8 cellular contexts compared by ENCODE assay signal in genomic region chr16:29808219-29808900, GRCh38. TPM values are rescaled to one million over a fixed set of nuclear protein-coding genes. Genes with fewer than 3 reads are reported as not detected.
DNase-seq lines count a peak whose midpoint lies in the region; ATAC-seq, FAIRE-seq and TF ChIP-seq lines count a peak whose summit lies in the region.

No MANE protein-coding gene starts in this region.

- peak overlapping the region; percentile 81 for H3K4me3 Mint-ChIP-seq in stimulated activated effector memory CD8-positive, alpha-beta T cell treated with anti-CD3 and anti-CD28 coated beads, Interleukin-12 subunit alpha, Interleukin-12 subunit beta, amount 100 ng/mL, for 72 hours

- H3K27ac Mint-ChIP-seq in stimulated activated effector memory CD8-positive, alpha-beta T cell treated with anti-CD3 and anti-CD28 coated beads, Interleukin-12 subunit alpha, Interleukin-12 subunit beta, amount 100 ng/mL, for 72 hours: peak overlapping the region; percentile 91

- H3K27ac ChIP-seq in SK-N-SH (ENCODE audit: low read depth in 2 of 2, low read length in 1 of 2): peak overlapping the region; percentile 71 to 89
- peak overlapping the region; percentile 85 for H3K27ac ChIP-seq in right cardiac atrium (ENCODE audit: low read length)

- H3K9me2 ChIP-seq in SK-N-SH: no peaks in the 10 kb centered on the region

- DNase-seq in SK-N-SH (no peak), right cardiac atrium (peak; percentile 35 to 76 (median 69)), SHP77 treated with DMSO at 0.1 percent for 48 hours (lab: John Stamatoyannopoulos, UW) (no peak), HTR-8/SVneo (ENCODE audit: insufficient read length, low spot score) (no peak)
- peak; percentile 54 for DNase-seq in activated CD8-positive, alpha-beta memory T cell treated with anti-CD3 and anti-CD28 coated beads, Interleukin-2, amount 50 U/mL, for 4 hours
- peak; percentile 24 to 62 for DNase-seq in stimulated activated effector memory CD8-positive, alpha-beta T cell treated with anti-CD3 and anti-CD28 coated beads, Interleukin-12 subunit alpha, Interleukin-12 subunit beta, amount 100 ng/mL, for 72 hours (ENCODE audit: low spot score in 2 of 2)
- no peak for DNase-seq in activated CD4-positive, CD25-positive, alpha-beta regulatory T cell treated with anti-CD3 and anti-CD28 coated beads, Interleukin-2, amount 50 U/mL, for 72 hours

- peak overlapping the region; percentile 70 to 76 for H3K4me3 ChIP-seq in SK-N-SH (ENCODE audit: low read depth in 2 of 2, low read length in 1 of 2)
- peak overlapping the region; percentile 27 for H3K4me3 ChIP-seq in right cardiac atrium (ENCODE audit: low read length)

- H3K9me3 Mint-ChIP-seq in stimulated activated effector memory CD8-positive, alpha-beta T cell treated with anti-CD3 and anti-CD28 coated beads, Interleukin-12 subunit alpha, Interleukin-12 subunit beta, amount 100 ng/mL, for 72 hours: no peaks in the 10 kb centered on the region

- H3K4me1 Mint-ChIP-seq in stimulated activated effector memory CD8-positive, alpha-beta T cell treated with anti-CD3 and anti-CD28 coated beads, Interleukin-12 subunit alpha, Interleukin-12 subunit beta, amount 100 ng/mL, for 72 hours: peaks cover 75% of the 10 kb centered on the region

- peak overlapping the region; percentile 62 for H3K9ac ChIP-seq in SK-N-SH

- peaks cover 48% of the 10 kb centered on the region for H3K79me2 ChIP-seq in SK-N-SH (ENCODE audit: insufficient read depth)

- peak overlapping the region; percentile 97 for H3K4me2 ChIP-seq in SK-N-SH

- H4K20me1 ChIP-seq in SK-N-SH (ENCODE audit: insufficient read depth): peaks cover 15% of the 10 kb centered on the region

- peaks cover 57% of the 10 kb centered on the region for H3F3A ChIP-seq in SK-N-SH (replicated peaks; ENCODE audit: insufficient read depth)

- H2AFZ ChIP-seq in SK-N-SH (ENCODE audit: low read depth): no peak overlapping the region

- FAIRE-seq in HTR-8/SVneo (lab: Jason Lieb, UNC): no peak

- ATAC-seq in SK-N-SH treated with all-trans-retinoic acid at 6 μM for 48 hours (no peak), right cardiac atrium (no peak)
- ATAC-seq in stimulated activated effector memory CD8-positive, alpha-beta T cell treated with anti-CD3 and anti-CD28 coated beads, Interleukin-12 subunit alpha, Interleukin-12 subunit beta, amount 100 ng/mL, for 72 hours: peak; percentile 36

- TF ChIP-seq RAD21 in SK-N-SH (IDR thresholded peaks at IDR 0.05; ENCODE audit: low read length): no peak

- H3K36me3 ChIP-seq in SK-N-SH (replicated peaks in 1 of 2; ENCODE audit: control insufficient read depth in 1 of 2, insufficient read depth in 2 of 2, low read length in 1 of 2): peaks cover 16 to 18% of the 10 kb centered on the region in 2 experiments

- intact Hi-C loops in right cardiac atrium (cut with DNase I): no loop called here

- H3K4me1 ChIP-seq in SK-N-SH (ENCODE audit: control insufficient read depth in 1 of 2, insufficient read depth in 2 of 2, low read depth in 1 of 2, low read length in 1 of 2) (peaks cover 30 to 57% of the 10 kb centered on the region in 2 experiments), right cardiac atrium (ENCODE audit: control insufficient read depth, insufficient read depth, low read length) (peaks cover 2% of the 10 kb centered on the region)

- CTCF ChIA-PET in SK-N-SH (lab: Yijun Ruan, JAX): interaction anchor here (0.8 to 2.6 kb wide), 20 partner anchors 8 to 247 kb away, joined by 3 to 24 read pairs (median 5); partner anchors contain the start of genes KIF22, MVP, PAGR1 and TAOK2

- WGBS in SK-N-SH (ENCODE audit: low lambda C conversion rate): 32% methylated on average over 17 of the region's 25 CpGs
- 37% methylated on average over 25 of the region's 25 CpGs for WGBS in right cardiac atrium

- H3K36me3 Mint-ChIP-seq in stimulated activated effector memory CD8-positive, alpha-beta T cell treated with anti-CD3 and anti-CD28 coated beads, Interleukin-12 subunit alpha, Interleukin-12 subunit beta, amount 100 ng/mL, for 72 hours: peaks cover 84% of the 10 kb centered on the region

- POLR2A ChIA-PET in SK-N-SH (lab: Yijun Ruan, JAX): interaction anchor here (0.6 to 1.3 kb wide), 6 partner anchors 8 to 587 kb away, joined by 3 to 7 read pairs (median 3); partner anchors contain the start of genes CDIPT, PAGR1 and ZNF48

- TF ChIP-seq CTCF in SK-N-SH (IDR thresholded peaks at IDR 0.05): no peak

- H3K27me3 ChIP-seq in SK-N-SH (ENCODE audit: insufficient read depth): no peaks in the 10 kb centered on the region
- H3K27me3 ChIP-seq in right cardiac atrium (ENCODE audit: control insufficient read depth, insufficient read depth): no peaks in the 10 kb centered on the region

- TF ChIP-seq EP300 in SK-N-SH (IDR thresholded peaks at IDR 0.05; ENCODE audit: borderline replicate concordance in 1 of 2, low read depth in 1 of 2, low read length in 1 of 2): no peak

- no peaks in the 10 kb centered on the region for H3K9me3 ChIP-seq in SK-N-SH
- H3K9me3 ChIP-seq in right cardiac atrium (ENCODE audit: control insufficient read depth, low read length): no peaks in the 10 kb centered on the region

TF ChIP-seq in SK-N-SH, 30 proteins besides CTCF, POLR2A, EP300 and RAD21 (continues in another document):
- TF ChIP-seq MAX (IDR thresholded peaks at IDR 0.05; ENCODE audit: low read depth): no peak
- TF ChIP-seq JUND (IDR thresholded peaks at IDR 0.05): no peak
- TF ChIP-seq USF1 (IDR thresholded peaks at IDR 0.05; ENCODE audit: borderline replicate concordance, low read depth): no peak
- TF ChIP-seq RFX5 (IDR thresholded peaks at IDR 0.05; ENCODE audit: low read length): no peak
- no peak for TF ChIP-seq NRF1 (IDR thresholded peaks at IDR 0.05; ENCODE audit: low read depth, low read length)

TF ChIP-seq in SK-N-SH treated with all-trans-retinoic acid at 6 μM for 48 hours, 23 proteins besides CTCF, POLR2A, EP300 and RAD21 (continues in another document):
- no peak for TF ChIP-seq ZFP30 (CRISPR knock-in tag; IDR thresholded peaks at IDR 0.05)
- no peak for TF ChIP-seq RARB (CRISPR knock-in tag; IDR thresholded peaks at IDR 0.05)
- TF ChIP-seq TOX (CRISPR knock-in tag; IDR thresholded peaks at IDR 0.05; ENCODE audit: borderline replicate concordance): no peak
- TF ChIP-seq CREB5 (CRISPR knock-in tag; IDR thresholded peaks at IDR 0.05; ENCODE audit: low read depth): no peak
- no peak for TF ChIP-seq BACH2 (CRISPR knock-in tag; IDR thresholded peaks at IDR 0.05; ENCODE audit: borderline replicate concordance)
- TF ChIP-seq ARNTL (CRISPR knock-in tag; IDR thresholded peaks at IDR 0.05; ENCODE audit: borderline replicate concordance, low read depth): no peak
- no peak for TF ChIP-seq POU6F1 (CRISPR knock-in tag; IDR thresholded peaks at IDR 0.05; ENCODE audit: borderline replicate concordance, low read depth)

RNA-seq across cellular contexts. Expression of gene MAZ, which starts 2.0 kb away (rescaled TPM):
- polyA plus RNA-seq in SK-N-SH (2012; rRNA removed): 117 and 163 TPM in 2 replicates
- 77.9 and 147 TPM in 2 replicates for polyA plus RNA-seq in SK-N-SH (2012; cell fraction: cytosol; rRNA removed)
- polyA plus RNA-seq in SK-N-SH (2012; cell fraction: nucleus; rRNA removed): 131 and 155 TPM in 2 replicates
- 100 to 1,000 TPM in 3 of 4 donors, 10 to 100 TPM in 1; 82.3 to 113 (median 104) TPM for total RNA-seq in right cardiac atrium
- 69.3 TPM for polyA plus RNA-seq in right cardiac atrium

RNA-seq across cellular contexts. Expression of gene PRRT2, which starts 3.6 kb away (rescaled TPM):
- polyA plus RNA-seq in SK-N-SH (2012; rRNA removed) (28.1 and 29.3 TPM in 2 replicates), right cardiac atrium (4.8 TPM)
- 2.3 and 3.4 TPM in 2 replicates for polyA plus RNA-seq in SK-N-SH (2012; cell fraction: cytosol; rRNA removed)
- 256 and 346 TPM in 2 replicates for polyA plus RNA-seq in SK-N-SH (2012; cell fraction: nucleus; rRNA removed)
- 1 to 10 TPM; 2.5 to 5.0 (median 4.4) TPM for total RNA-seq in right cardiac atrium

RNA-seq across cellular contexts. Expression of gene PAGR1, which starts 7.6 kb away (rescaled TPM):
- polyA plus RNA-seq in SK-N-SH (2012; rRNA removed) (48.5 and 57.7 TPM in 2 replicates), right cardiac atrium (33.8 TPM)
- 21.6 and 26.9 TPM in 2 replicates for polyA plus RNA-seq in SK-N-SH (2012; cell fraction: cytosol; rRNA removed)
- 270 and 364 TPM in 2 replicates for polyA plus RNA-seq in SK-N-SH (2012; cell fraction: nucleus; rRNA removed)
- 10 to 100 TPM; 13.7 to 20.3 (median 15.2) TPM for total RNA-seq in right cardiac atrium

RNA-seq across cellular contexts. Expression of gene MVP, which starts 11.9 kb away (rescaled TPM):
- polyA plus RNA-seq in SK-N-SH (2012; rRNA removed): 198 and 222 TPM in 2 replicates
- polyA plus RNA-seq in SK-N-SH (2012; cell fraction: cytosol; rRNA removed): 70.0 and 100 TPM in 2 replicates
- 460 and 509 TPM in 2 replicates for polyA plus RNA-seq in SK-N-SH (2012; cell fraction: nucleus; rRNA removed)
- total RNA-seq in right cardiac atrium: 10 to 100 TPM; 48.2 to 73.9 (median 64.0) TPM
- polyA plus RNA-seq in right cardiac atrium: 50.6 TPM

RNA-seq across cellular contexts. Expression of gene KIF22, which starts 17.8 kb away (rescaled TPM):
- polyA plus RNA-seq in SK-N-SH (2012; rRNA removed) (63.8 and 64.1 TPM in 2 replicates), right cardiac atrium (89.6 TPM)
- 25.9 and 37.8 TPM in 2 replicates for polyA plus RNA-seq in SK-N-SH (2012; cell fraction: cytosol; rRNA removed)
- polyA plus RNA-seq in SK-N-SH (2012; cell fraction: nucleus; rRNA removed): 200 and 291 TPM in 2 replicates
- total RNA-seq in right cardiac atrium: 10 to 100 TPM; 19.0 to 53.8 (median 41.6) TPM

Comparison
In these comparisons a context has a peak if more than half of its experiments do, and no peak if none do; other contexts are left out.
1. DNase-seq: peak in activated CD8-positive, alpha-beta memory T cell treated with anti-CD3 and anti-CD28 coated beads, Interleukin-2, amount 50 U/mL, for 4 hours (single experiment), right cardiac atrium (3 of 3) and stimulated activated effector memory CD8-positive, alpha-beta T cell treated with anti-CD3 and anti-CD28 coated beads, Interleukin-12 subunit alpha, Interleukin-12 subunit beta, amount 100 ng/mL, for 72 hours (2 of 2); none in SK-N-SH (single experiment), SHP77 treated with DMSO at 0.1 percent for 48 hours (single experiment), HTR-8/SVneo (single experiment) and activated CD4-positive, CD25-positive, alpha-beta regulatory T cell treated with anti-CD3 and anti-CD28 coated beads, Interleukin-2, amount 50 U/mL, for 72 hours (single experiment).